33 cellular contexts compared by ENCODE assay signal in the genomic region with DNA sequence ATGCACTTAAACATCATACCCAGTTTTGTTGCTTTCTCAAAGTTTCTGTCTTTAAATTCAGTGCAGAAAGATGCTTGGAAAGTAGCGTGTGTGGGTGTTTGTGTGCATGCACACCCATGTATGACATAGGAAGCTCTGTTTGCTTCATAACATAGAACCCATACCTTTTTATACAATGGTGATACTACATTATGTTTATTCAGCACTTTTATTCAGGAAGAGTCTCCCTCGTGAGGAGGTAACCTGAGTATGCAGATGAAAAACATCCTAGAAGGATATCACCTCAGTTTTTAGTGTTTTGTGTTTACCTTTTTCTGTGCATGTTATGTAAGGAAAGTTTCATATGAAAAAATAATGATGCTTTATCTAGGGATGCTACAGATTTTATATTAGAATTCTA.
"Had no signal": no experiment of that assay in that cellular context is flagged by ENCODE, and none has a peak within 500 bp of the region (broad histone marks: within the 10 kb centered on the region; RNA-seq: fewer than 3 reads in every experiment).

No MANE protein-coding gene starts in this region.

- H3K4me1 Mint-ChIP-seq: naive B cell; naive thymus-derived CD8-positive, alpha-beta T cell; nephron; neural crest cell; stimulated activated memory B cell treated with anti-CD40 and anti-IgM and Interleukin-4, amounts not matched to agents 10 μg/mL and 1 μg/mL and 100 μg/mL, for 72 hours; stimulated activated naive CD8-positive, alpha-beta T cell treated with anti-CD3 and anti-CD28 coated beads, Interleukin-15, amount 100 ng/mL, for 72 hours had no signal

- H3K79me2 ChIP-seq: parathyroid adenoma had no signal

- H3K9me3 ChIP-seq: neutrophil, ovary, psoas muscle, spleen, suprapubic skin, testis, tibial artery, transverse colon, upper lobe of right lung, uterus had no signal

- H3K4me3 Mint-ChIP-seq: naive B cell; naive thymus-derived CD8-positive, alpha-beta T cell; nephron; neural crest cell; stimulated activated memory B cell treated with anti-CD40 and anti-IgM and Interleukin-4, amounts not matched to agents 10 μg/mL and 1 μg/mL and 100 μg/mL, for 72 hours; stimulated activated naive CD8-positive, alpha-beta T cell treated with anti-CD3 and anti-CD28 coated beads, Interleukin-15, amount 100 ng/mL, for 72 hours; type B pancreatic cell had no signal

- H3K9ac ChIP-seq: parathyroid adenoma had no signal

- ATAC-seq: naive thymus-derived CD8-positive, alpha-beta T cell; psoas muscle; right cardiac atrium; sciatic nerve; stimulated activated memory B cell treated with anti-CD40 and anti-IgM and Interleukin-4, amounts not matched to agents 10 μg/mL and 1 μg/mL and 100 μg/mL, for 72 hours; stimulated activated naive CD8-positive, alpha-beta T cell treated with anti-CD3 and anti-CD28 coated beads, Interleukin-15, amount 100 ng/mL, for 72 hours; stimulated activated naive CD8-positive, alpha-beta T cell treated with anti-CD3 and anti-CD28 coated beads, Interleukin-15, Interleukin-2, amounts not matched to agents 100 U/mL and 50 U/mL, for 24 hours; upper lobe of right lung had no signal

- DNase-seq: naive B cell; naive thymus-derived CD8-positive, alpha-beta T cell; nucleus accumbens; ovary; posterior cingulate gyrus; psoas muscle; right cardiac atrium; spleen; stimulated activated CD4-positive, alpha-beta T cell treated with anti-CD3 and anti-CD28 coated beads, Interleukin-12 subunit alpha, Interleukin-12 subunit beta, amount 100 ng/mL, for 4 hours; stimulated activated CD4-positive, alpha-beta T cell treated with anti-CD3 and anti-CD28 coated beads, Interleukin-1b, Interleukin-23, amount 100 ng/mL, for 48 hours; stimulated activated CD4-positive, alpha-beta T cell treated with anti-CD3 and anti-CD28 coated beads, Interleukin-4, amount 100 ng/mL, for 1 hour; stimulated activated CD4-positive, alpha-beta T cell treated with anti-CD3 and anti-CD28 coated beads, Interleukin-4, amount 100 ng/mL, for 4 hours; stimulated activated CD8-positive, alpha-beta memory T cell treated with anti-CD3 and anti-CD28 coated beads, Interleukin-4, amount 100 ng/mL, for 48 hours; stimulated activated naive CD4-positive, alpha-beta T cell; stimulated activated naive CD8-positive, alpha-beta T cell treated with anti-CD3 and anti-CD28 coated beads, Interleukin-15, amount 100 ng/mL, for 72 hours; stimulated activated naive CD8-positive, alpha-beta T cell treated with anti-CD3 and anti-CD28 coated beads, Interleukin-15, Interleukin-2, amounts not matched to agents 100 U/mL and 50 U/mL, for 24 hours; substantia nigra; testis; tibial artery; transverse colon; upper lobe of right lung; uterus had no signal

- H3K4me1 ChIP-seq: parathyroid adenoma, psoas muscle, spleen, suprapubic skin, testis, tibial artery, transverse colon, upper lobe of right lung, uterus had no signal

- H3K27me3 Mint-ChIP-seq: progenitor cell of endocrine pancreas, type B pancreatic cell had no signal

- H2AFZ ChIP-seq: parathyroid adenoma had no signal

- H3K27ac ChIP-seq: neutrophil, ovary, parathyroid adenoma, psoas muscle, skin epidermis, spleen, suprapubic skin, testis, tibial artery, transverse colon, upper lobe of right lung, uterus had no signal

- H3K36me3 Mint-ChIP-seq: naive B cell; naive thymus-derived CD8-positive, alpha-beta T cell; stimulated activated memory B cell treated with anti-CD40 and anti-IgM and Interleukin-4, amounts not matched to agents 10 μg/mL and 1 μg/mL and 100 μg/mL, for 72 hours; type B pancreatic cell had no signal

- H3K4me2 ChIP-seq: smooth muscle cell had no signal

- H3K4me3 ChIP-seq: ovary, psoas muscle, skin epidermis, smooth muscle cell, spleen, suprapubic skin, testis, tibial artery, transverse colon, upper lobe of right lung, uterus had no signal

- H3K27me3 ChIP-seq: neutrophil, ovary, spleen, suprapubic skin, testis, tibial artery, transverse colon, upper lobe of right lung, uterus had no signal

- H3K9me3 Mint-ChIP-seq: naive B cell; naive thymus-derived CD8-positive, alpha-beta T cell; neural crest cell; stimulated activated memory B cell treated with anti-CD40 and anti-IgM and Interleukin-4, amounts not matched to agents 10 μg/mL and 1 μg/mL and 100 μg/mL, for 72 hours; stimulated activated naive CD8-positive, alpha-beta T cell treated with anti-CD3 and anti-CD28 coated beads, Interleukin-15, amount 100 ng/mL, for 72 hours; type B pancreatic cell had no signal

- H3K36me3 ChIP-seq: neutrophil, ovary, spleen, suprapubic skin, tibial artery, transverse colon, upper lobe of right lung, uterus had no signal

- H3K27ac Mint-ChIP-seq: naive B cell; naive thymus-derived CD8-positive, alpha-beta T cell; nephron; progenitor cell of endocrine pancreas; stimulated activated memory B cell treated with anti-CD40 and anti-IgM and Interleukin-4, amounts not matched to agents 10 μg/mL and 1 μg/mL and 100 μg/mL, for 72 hours; stimulated activated naive CD8-positive, alpha-beta T cell treated with anti-CD3 and anti-CD28 coated beads, Interleukin-15, amount 100 ng/mL, for 72 hours; type B pancreatic cell had no signal
